In genomic region chr9:108272350-108272899, GRCh38 we compare ENCODE assay signal across 8 cellular contexts.
DNase-seq lines count a peak whose midpoint lies in the region; ATAC-seq and TF ChIP-seq lines count a peak whose summit lies in the region.

No MANE protein-coding gene starts in this region.

- peaks cover 7% of the 10 kb centered on the region for H3K9me3 Mint-ChIP-seq in Caco-2 (ENCODE audit: unreplicated experiment)
- peaks cover 0 to 6% of the 10 kb centered on the region in 2 donors for H3K9me3 Mint-ChIP-seq in natural killer cell

- H3K9me3 ChIP-seq in Caco-2: no peaks in the 10 kb centered on the region
- H3K9me3 ChIP-seq in liver (ENCODE audit: control insufficient read depth in 4 of 4, low read length in 3 of 4): no peaks in the 10 kb centered on the region
- H3K9me3 ChIP-seq in upper lobe of left lung: no peaks in the 10 kb centered on the region

- BruUV-seq in Caco-2 (replicated peaks; lab: Mats Ljungman, UMichigan): TSS peak; percentile 41

- no peak for TF ChIP-seq POLR2A in upper lobe of left lung (IDR thresholded peaks at IDR 0.05)

- peaks cover 47% of the 10 kb centered on the region for H3K4me1 Mint-ChIP-seq in Caco-2 (ENCODE audit: low read depth, unreplicated experiment)
- peaks cover 0 to 6% of the 10 kb centered on the region in 2 donors for H3K4me1 Mint-ChIP-seq in natural killer cell

- peak; percentile 44 to 48 for TF ChIP-seq CTCF in Caco-2 (IDR thresholded peaks at IDR 0.05; ENCODE audit: insufficient read depth in 1 of 2, low read depth in 1 of 2, low read length in 1 of 2, severe bottlenecking in 1 of 2, unreplicated experiment in 1 of 2)
- TF ChIP-seq CTCF in liver (IDR thresholded peaks at IDR 0.05; ENCODE audit: low read depth, low read length, missing input control): peak; percentile 57
- TF ChIP-seq CTCF in upper lobe of left lung (IDR thresholded peaks at IDR 0.05): peak; percentile 43 to 66 (median 48)
- no peak for TF ChIP-seq CTCF in natural killer cell (IDR thresholded peaks at IDR 0.05)

- H3K27me3 ChIP-seq in Caco-2 (replicated peaks; ENCODE audit: control insufficient read depth, insufficient read depth, low read length): no peaks in the 10 kb centered on the region
- H3K27me3 ChIP-seq in H7 (ENCODE audit: control insufficient read depth, insufficient read depth, low read length): no peaks in the 10 kb centered on the region
- no peaks in the 10 kb centered on the region for H3K27me3 ChIP-seq in liver (ENCODE audit: control insufficient read depth in 4 of 4, insufficient read depth in 4 of 4, low read length in 3 of 4)
- H3K27me3 ChIP-seq in upper lobe of left lung: no peaks in the 10 kb centered on the region

- 34% methylated on average over 7 of the region's 7 CpGs for WGBS in liver
- WGBS in upper lobe of left lung, 2 donors: 48 to 56% methylated on average over 7 of the region's 7 CpGs

- H3K36me3 Mint-ChIP-seq in Caco-2 (ENCODE audit: insufficient read depth, unreplicated experiment): peaks cover 8% of the 10 kb centered on the region
- no peaks in the 10 kb centered on the region for H3K36me3 Mint-ChIP-seq in natural killer cell

- TF ChIP-seq RAD21 in liver (IDR thresholded peaks at IDR 0.05): peak; percentile 85 to 95

- TF ChIP-seq EP300 in upper lobe of left lung (IDR thresholded peaks at IDR 0.05): no peak

- H3K9ac ChIP-seq in liver (ENCODE audit: low read depth in 1 of 2, low read length in 2 of 2): peak overlapping the region; percentile 76 to 91

- POLR2A ChIA-PET in Caco-2 (lab: Charles Lee): no interaction called here

- H3K27ac Mint-ChIP-seq in Caco-2 (ENCODE audit: unreplicated experiment) (peak overlapping the region; percentile 98), natural killer cell (no peak overlapping the region)

- ATAC-seq in upper lobe of left lung (ENCODE audit: low FRiP score in 2 of 2): peak; percentile 75 to 82
- ATAC-seq in natural killer cell: no peak
- no peak for ATAC-seq in GM21515 (IDR thresholded peaks at IDR 0.05; ENCODE audit: unreplicated experiment)

- H3K27me3 Mint-ChIP-seq in Caco-2 (ENCODE audit: insufficient read depth, unreplicated experiment): no peaks in the 10 kb centered on the region
- no peaks in the 10 kb centered on the region for H3K27me3 Mint-ChIP-seq in natural killer cell (ENCODE audit: low read depth in 2 of 2)

- H3K4me3 ChIP-seq in Caco-2 (ENCODE audit: low read depth, low read length): peak overlapping the region; percentile 6; the same call in 1 of the 2 replicates
- H3K4me3 ChIP-seq in H7 (ENCODE audit: insufficient read depth, low read depth, low read length): no peak overlapping the region
- peak overlapping the region; percentile 49 to 69 (median 61) for H3K4me3 ChIP-seq in liver (ENCODE audit: low read depth in 1 of 3, low read length in 3 of 3)
- peak overlapping the region in 2 of 4 donors; percentile 32 to 36 for H3K4me3 ChIP-seq in upper lobe of left lung

- H3K4me1 ChIP-seq in Caco-2 (peaks cover 48% of the 10 kb centered on the region), liver (ENCODE audit: control insufficient read depth in 4 of 4, insufficient read depth in 4 of 4, low read length in 3 of 4) (peaks cover 0 to 9% (median 4%) of the 10 kb centered on the region in 4 donors), upper lobe of left lung (peaks cover 9 to 15% (median 13%) of the 10 kb centered on the region in 4 donors)

- intact Hi-C loops in Caco-2 (cut with micrococcal nuclease; ENCODE audit: unreplicated experiment): loop anchor here (1.0 to 10.0 kb wide), 11 partner anchors 87 to 850 kb away; partner anchors contain the start of gene KLF4
- intact Hi-C loops in natural killer cell (cut with micrococcal nuclease): no loop called here

- CTCF ChIA-PET in Caco-2 (lab: Charles Lee): interaction anchor here (0.8 to 1.4 kb wide), 3 partner anchors 111 to 633 kb away, joined by 3 to 4 read pairs (median 3); no protein-coding TSS in a partner anchor

- H3K27ac ChIP-seq in liver (ENCODE audit: low read depth in 1 of 2, low read length in 2 of 2) (peak overlapping the region; percentile 64 to 88), upper lobe of left lung (peak overlapping the region; percentile 36 to 77 (median 52))

- H3K4me3 Mint-ChIP-seq in Caco-2 (ENCODE audit: unreplicated experiment) (peak overlapping the region; percentile 66), natural killer cell (no peak overlapping the region)

- H3K36me3 ChIP-seq in Caco-2 (ENCODE audit: control insufficient read depth, insufficient read depth, low read length) (no peaks in the 10 kb centered on the region), H7 (replicated peaks; ENCODE audit: control insufficient read depth, insufficient read depth, low read length) (no peaks in the 10 kb centered on the region), liver (ENCODE audit: control insufficient read depth in 4 of 4, insufficient read depth in 3 of 4, low read depth in 1 of 4, low read length in 3 of 4) (no peaks in the 10 kb centered on the region), upper lobe of left lung (no peaks in the 10 kb centered on the region)

- DNase-seq in Caco-2 (peak; percentile 54 to 70), H7 (peak; percentile 28), NCI-H774 (lab: John Stamatoyannopoulos, UW) (peak; percentile 49), dedifferentiated amniotic fluid mesenchymal stem cell (ENCODE audit: extremely low spot score) (peak; percentile 70), upper lobe of left lung (peak in 1 of 2 donors; percentile 68), natural killer cell (no peak)

TF ChIP-seq in liver, 16 proteins besides CTCF, POLR2A, EP300 and RAD21:
- TF ChIP-seq FOXA2 (IDR thresholded peaks at IDR 0.05) (no peak), FOXA1 (IDR thresholded peaks at IDR 0.05) (no peak), ZBTB33 (IDR thresholded peaks at IDR 0.05) (no peak), HNF4G (IDR thresholded peaks at IDR 0.05) (no peak), GABPA (IDR thresholded peaks at IDR 0.05 in 1 of 2, conservative IDR thresholded peaks at IDR 0.05 in 1 of 2) (no peak), ATF3 (IDR thresholded peaks at IDR 0.05) (peak; percentile 24), MAX (IDR thresholded peaks at IDR 0.05) (no peak), HNF4A (conservative IDR thresholded peaks at IDR 0.05) (no peak), YY1 (IDR thresholded peaks at IDR 0.05) (peak; percentile 52), RXRA (IDR thresholded peaks at IDR 0.05) (peak in 1 of 2 donors; percentile 21), NR2F2 (IDR thresholded peaks at IDR 0.05) (no peak), SP1 (IDR thresholded peaks at IDR 0.05) (no peak), TAF1 (conservative IDR thresholded peaks at IDR 0.05) (no peak), REST (IDR thresholded peaks at IDR 0.05) (no peak), JUND (IDR thresholded peaks at IDR 0.05) (no peak), EGR1 (IDR thresholded peaks at IDR 0.05; ENCODE audit: low read depth in 2 of 2) (no peak)

Comparison
In these comparisons a context has a peak if more than half of its experiments do, and no peak if none do; other contexts are left out.
1. ATAC-seq: peak in upper lobe of left lung (2 of 2); none in natural killer cell (0 of 3) and GM21515 (single experiment).